In genomic region chr12:113064395-113065125, GRCh38 we compare ENCODE assay signal across 22 cellular contexts. TPM values are rescaled to one million over a fixed set of nuclear protein-coding genes. Genes with fewer than 3 reads are reported as not detected.
DNase-seq lines count a peak whose midpoint lies in the region; ATAC-seq and TF ChIP-seq lines count a peak whose summit lies in the region.
"Had no signal": no experiment of that assay in that cellular context is flagged by ENCODE, and none has a peak within 500 bp of the region (broad histone marks: within the 10 kb centered on the region; RNA-seq: fewer than 3 reads in every experiment).

No MANE protein-coding gene starts in this region.

- H3K27me3 ChIP-seq in DOHH2 (ENCODE audit: control insufficient read depth, low read length) (no peaks in the 10 kb centered on the region), neural progenitor cell (peaks cover 38% of the 10 kb centered on the region)
- H3K27me3 ChIP-seq: MG63, spleen had no signal

- H3K4me3 ChIP-seq in DOHH2 (ENCODE audit: low read length) (peak overlapping the region; percentile 94), neural progenitor cell (no peak overlapping the region)
- H3K4me3 ChIP-seq: HAP-1, lower lobe of right lung, MG63, upper lobe of right lung had no signal

- no peak overlapping the region for H2AFZ ChIP-seq in neural progenitor cell (replicated peaks)

- H3K79me2 ChIP-seq in DOHH2 (ENCODE audit: control insufficient read depth, low read length): peaks cover 100% of the 10 kb centered on the region
- no peaks in the 10 kb centered on the region for H3K79me2 ChIP-seq in neural progenitor cell (ENCODE audit: low read depth)

- peaks cover 99% of the 10 kb centered on the region for H3K36me3 ChIP-seq in DOHH2 (ENCODE audit: control insufficient read depth, low read length)
- no peaks in the 10 kb centered on the region for H3K36me3 ChIP-seq in neural progenitor cell
- H3K36me3 ChIP-seq: HAP-1, lower lobe of right lung, MG63, upper lobe of right lung had no signal

- H3K9ac ChIP-seq in neural progenitor cell: no peak overlapping the region

- no peaks in the 10 kb centered on the region for H3K9me3 Mint-ChIP-seq in activated T-helper 17 cell treated with anti-CD3 and anti-CD28 coated beads, Interleukin-2, amount 50 U/mL, for 72 hours
- no peaks in the 10 kb centered on the region for H3K9me3 Mint-ChIP-seq in neural progenitor cell
- H3K9me3 Mint-ChIP-seq: activated CD4-positive, alpha-beta memory T cell treated with anti-CD3 and anti-CD28 coated beads, Interleukin-2, amount 10 ng/mL, durations not matched to agents 7 days and 5 days; T-helper 2 cell treated with Interferon-gamma antibody and Interleukin-4, amounts not matched to agents 5 μg/mL and 100 μg/mL, for 36 hours had no signal

- peak overlapping the region; percentile 99 for H3K4me2 ChIP-seq in DOHH2 (ENCODE audit: low read length)
- H3K4me2 ChIP-seq in neural progenitor cell: no peak overlapping the region

- DNase-seq in NCI-H2171 treated with DMSO at 0.1 percent for 48 hours (lab: John Stamatoyannopoulos, UW) (peak; percentile 92), NCI-H2171 (lab: John Stamatoyannopoulos, UW) (no peak), neural progenitor cell (ENCODE audit: low spot score) (no peak)
- DNase-seq: activated CD4-positive, alpha-beta memory T cell treated with anti-CD3 and anti-CD28 coated beads, Interleukin-2, amount 10 ng/mL, durations not matched to agents 7 days and 5 days; activated naive CD4-positive, alpha-beta T cell treated with anti-CD3 and anti-CD28 coated beads, Interleukin-2, amount 50 U/mL, for 16 hours; activated T-cell treated with anti-CD3 and anti-CD28 coated beads for 4 hours; effector memory CD4-positive, alpha-beta T cell; lower lobe of right lung; occipital lobe; stimulated activated CD4-positive, alpha-beta T cell treated with anti-CD3 and anti-CD28 coated beads, Interleukin-4, amount 100 ng/mL, for 4 hours; WERI-Rb-1 had no signal

- H3K9me3 ChIP-seq in DOHH2 (ENCODE audit: control insufficient read depth, insufficient read depth, low read length) (no peaks in the 10 kb centered on the region), neural progenitor cell (ENCODE audit: low read depth) (no peaks in the 10 kb centered on the region)
- H3K9me3 ChIP-seq: HAP-1, lower lobe of right lung, MG63, spleen, upper lobe of right lung had no signal

- peak overlapping the region; percentile 26 for H3K27ac Mint-ChIP-seq in activated T-helper 17 cell treated with anti-CD3 and anti-CD28 coated beads, Interleukin-2, amount 50 U/mL, for 72 hours
- H3K27ac Mint-ChIP-seq in neural progenitor cell: peak overlapping the region; percentile 10
- H3K27ac Mint-ChIP-seq: activated CD4-positive, alpha-beta memory T cell treated with anti-CD3 and anti-CD28 coated beads, Interleukin-2, amount 10 ng/mL, durations not matched to agents 7 days and 5 days; T-helper 2 cell treated with Interferon-gamma antibody and Interleukin-4, amounts not matched to agents 5 μg/mL and 100 μg/mL, for 36 hours had no signal

- H3K4me3 Mint-ChIP-seq in activated T-helper 17 cell treated with anti-CD3 and anti-CD28 coated beads, Interleukin-2, amount 50 U/mL, for 72 hours: peak overlapping the region; percentile 1
- peak overlapping the region; percentile 73 for H3K4me3 Mint-ChIP-seq in neural progenitor cell
- H3K4me3 Mint-ChIP-seq: activated CD4-positive, alpha-beta memory T cell treated with anti-CD3 and anti-CD28 coated beads, Interleukin-2, amount 10 ng/mL, durations not matched to agents 7 days and 5 days; T-helper 2 cell treated with Interferon-gamma antibody and Interleukin-4, amounts not matched to agents 5 μg/mL and 100 μg/mL, for 36 hours had no signal

- no peaks in the 10 kb centered on the region for H3K27me3 Mint-ChIP-seq in activated T-helper 17 cell treated with anti-CD3 and anti-CD28 coated beads, Interleukin-2, amount 50 U/mL, for 72 hours
- peaks cover 6% of the 10 kb centered on the region for H3K27me3 Mint-ChIP-seq in neural progenitor cell (ENCODE audit: insufficient read depth, low read depth)
- H3K27me3 Mint-ChIP-seq: activated CD4-positive, alpha-beta memory T cell treated with anti-CD3 and anti-CD28 coated beads, Interleukin-2, amount 10 ng/mL, durations not matched to agents 7 days and 5 days had no signal

- TF ChIP-seq CTCF in DOHH2 (IDR thresholded peaks at IDR 0.05; ENCODE audit: low read depth, low read length, poor library complexity, severe bottlenecking) (no peak), neural progenitor cell (IDR thresholded peaks at IDR 0.05) (no peak)

- H3K36me3 Mint-ChIP-seq in activated T-helper 17 cell treated with anti-CD3 and anti-CD28 coated beads, Interleukin-2, amount 50 U/mL, for 72 hours (ENCODE audit: low read depth): no peaks in the 10 kb centered on the region
- no peaks in the 10 kb centered on the region for H3K36me3 Mint-ChIP-seq in neural progenitor cell

- H3F3A ChIP-seq in DOHH2 (ENCODE audit: control insufficient read depth, insufficient read depth): peaks cover 82% of the 10 kb centered on the region
- peaks cover 6% of the 10 kb centered on the region for H3F3A ChIP-seq in neural progenitor cell (ENCODE audit: low read depth)

- H3K27ac ChIP-seq in DOHH2 (ENCODE audit: low read depth, low read length): peak overlapping the region; percentile 99
- no peak overlapping the region for H3K27ac ChIP-seq in neural progenitor cell
- H3K27ac ChIP-seq: lower lobe of right lung, upper lobe of right lung, WERI-Rb-1 had no signal

- H4K20me1 ChIP-seq in DOHH2 (ENCODE audit: control insufficient read depth, insufficient read depth, low read depth, low read length) (no peaks in the 10 kb centered on the region), neural progenitor cell (ENCODE audit: low read depth) (peaks cover 68% of the 10 kb centered on the region)

- no peak for ATAC-seq in activated T-helper 17 cell treated with anti-CD3 and anti-CD28 coated beads, Interleukin-2, amount 50 U/mL, for 72 hours (replicated peaks)
- no peak for ATAC-seq in HG02852 (IDR thresholded peaks at IDR 0.05; ENCODE audit: unreplicated experiment)
- ATAC-seq in HG02840 (IDR thresholded peaks at IDR 0.05; ENCODE audit: low FRiP score, unreplicated experiment): no peak
- ATAC-seq in GM21381 (IDR thresholded peaks at IDR 0.05; ENCODE audit: unreplicated experiment): no peak
- ATAC-seq: esophagus mucosa, lower lobe of right lung had no signal

- H3K4me1 ChIP-seq in DOHH2 (ENCODE audit: control insufficient read depth, low read length): peaks cover 99% of the 10 kb centered on the region
- peaks cover 7% of the 10 kb centered on the region for H3K4me1 ChIP-seq in neural progenitor cell
- H3K4me1 ChIP-seq: HAP-1, lower lobe of right lung, upper lobe of right lung had no signal

- no peaks in the 10 kb centered on the region for H3K9me2 ChIP-seq in DOHH2 (replicated peaks; ENCODE audit: control insufficient read depth, low read length)

- peaks cover 8% of the 10 kb centered on the region for H3K4me1 Mint-ChIP-seq in activated T-helper 17 cell treated with anti-CD3 and anti-CD28 coated beads, Interleukin-2, amount 50 U/mL, for 72 hours
- peaks cover 21% of the 10 kb centered on the region for H3K4me1 Mint-ChIP-seq in neural progenitor cell
- H3K4me1 Mint-ChIP-seq: activated CD4-positive, alpha-beta memory T cell treated with anti-CD3 and anti-CD28 coated beads, Interleukin-2, amount 10 ng/mL, durations not matched to agents 7 days and 5 days had no signal

RNA-seq across cellular contexts. Expression of gene DTX1, which starts 8.0 kb away (rescaled TPM):
- total RNA-seq in activated T-helper 17 cell treated with anti-CD3 and anti-CD28 coated beads, Interleukin-2, amount 50 U/mL, for 72 hours: 10 to 100 TPM; 13.2 to 17.4 TPM
- 0.49 and 5.2 TPM in 2 replicates for total RNA-seq in neural progenitor cell (ENCODE audit: low replicate concordance)
